8 cellular contexts compared by ENCODE assay signal in the genomic region with DNA sequence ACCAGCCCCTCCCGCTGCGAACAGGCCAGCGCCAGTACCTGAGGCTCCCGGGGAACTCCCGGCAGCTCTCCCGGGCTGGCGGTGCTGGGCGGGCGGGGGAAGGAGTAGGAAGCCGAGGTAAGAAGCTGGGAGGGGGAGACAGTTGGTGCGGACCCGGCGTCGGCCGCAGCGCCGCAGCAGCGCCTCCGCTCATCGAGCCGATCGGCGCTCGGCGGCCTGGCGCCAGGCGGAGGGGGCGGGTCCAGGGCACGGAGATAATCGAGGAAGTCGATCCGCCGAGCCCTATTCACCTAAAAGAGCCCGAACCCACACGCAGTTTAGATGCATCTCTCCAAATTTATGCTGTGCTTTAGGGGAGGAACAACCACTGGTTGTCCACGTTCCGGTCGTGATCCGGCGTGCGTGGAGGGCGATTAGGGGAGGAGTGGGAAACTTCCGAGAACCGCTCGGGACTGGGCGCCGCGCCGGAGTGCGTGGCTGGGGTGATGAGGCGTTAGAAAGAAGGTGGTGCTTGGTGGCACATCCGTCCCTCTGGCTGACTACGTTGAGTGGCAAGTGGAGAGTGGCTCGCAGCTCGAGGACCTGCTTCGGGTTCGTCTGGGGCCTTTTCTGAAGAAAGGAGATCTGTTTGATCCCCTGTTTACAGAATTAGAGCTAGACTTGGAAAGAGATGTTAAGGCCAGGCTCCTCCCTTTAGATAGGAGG. TPM values are rescaled to one million over a fixed set of nuclear protein-coding genes. Genes with fewer than 3 reads are reported as not detected.
DNase-seq lines count a peak whose midpoint lies in the region; ATAC-seq and TF ChIP-seq lines count a peak whose summit lies in the region.

TSS of gene VAMP4 (minus strand) at position 194 of the 705 bp plus-strand sequence. CDS start 3,651 bp downstream, outside the sequence.

- H3K27me3 ChIP-seq in kidney epithelial cell (ENCODE audit: control insufficient read depth, insufficient read depth, low read length) = no peaks in the 10 kb centered on the region

- no peaks in the 10 kb centered on the region for H3K36me3 ChIP-seq in kidney epithelial cell (ENCODE audit: control insufficient read depth, insufficient read depth, low read length)

- ATAC-seq in GM19043 (IDR thresholded peaks at IDR 0.05; ENCODE audit: low read depth, unreplicated experiment) (peak; percentile 91), HG03342 (IDR thresholded peaks at IDR 0.05; ENCODE audit: unreplicated experiment) (peak; percentile 84)

- peak within 1 kb of the TSS; percentile 82 for H3K4me3 ChIP-seq in kidney epithelial cell (ENCODE audit: low read depth, low read length)

- TF ChIP-seq CTCF in kidney epithelial cell (IDR thresholded peaks at IDR 0.05; ENCODE audit: insufficient read depth, low read length, poor library complexity, severe bottlenecking) = no peak

- DNase-seq in Ammon's horn (ENCODE audit: low spot score) (peak; percentile 90), NCI-H446 treated with DMSO at 0.1 percent for 48 hours (lab: John Stamatoyannopoulos, UW) (peak; percentile 74), cerebellum (ENCODE audit: low spot score) (peak; percentile 86), kidney epithelial cell (ENCODE audit: low read depth) (no peak)
- peak; percentile 77 to 82 for DNase-seq in activated CD4-positive, alpha-beta T cell treated with anti-CD3 and anti-CD28 coated beads for 24 hours (ENCODE audit: low read depth in 2 of 2)
- DNase-seq in stimulated activated CD4-positive, alpha-beta T cell treated with anti-CD3 and anti-CD28 coated beads, Interleukin-15, amount 100 ng/mL, for 24 hours = peak; percentile 92

RNA-seq across cellular contexts. Expression of gene VAMP4, which starts in this region (rescaled TPM):
- total RNA-seq in cerebellum (18.5 TPM), kidney epithelial cell (5.4 and 7.7 TPM in 2 replicates)
